In the genomic region with DNA sequence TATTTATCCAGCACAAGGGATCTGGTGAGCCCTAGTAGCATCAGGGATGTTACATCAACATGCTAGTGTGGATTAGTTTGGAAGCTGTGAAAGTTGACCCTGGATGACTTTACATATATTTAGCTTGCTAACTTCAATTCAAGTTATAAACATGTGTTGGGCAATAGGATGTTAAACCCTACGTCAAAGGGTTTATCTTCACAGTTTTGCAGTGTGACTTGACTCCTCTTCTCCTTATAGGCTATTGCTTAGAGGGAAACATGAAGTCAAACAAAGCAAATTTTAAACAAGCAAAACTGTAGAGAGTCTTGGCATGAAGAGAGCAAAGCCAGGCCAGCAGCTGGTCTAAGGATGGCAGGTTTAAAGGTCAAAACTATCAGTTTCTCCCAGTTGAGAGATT, we compare ENCODE assay signal across 20 cellular contexts. TPM values are rescaled to one million over a fixed set of nuclear protein-coding genes. Genes with fewer than 3 reads are reported as not detected.
A peak's percentile ranks its signal among the peaks of the same experiment; 100 is the strongest.
DNase-seq lines count a peak whose midpoint lies in the region; ATAC-seq, FAIRE-seq and TF ChIP-seq lines count a peak whose summit lies in the region.
"Had no signal": no experiment of that assay in that cellular context is flagged by ENCODE, and none has a peak within 500 bp of the region (broad histone marks: within the 10 kb centered on the region; RNA-seq: fewer than 3 reads in every experiment).

No MANE protein-coding gene starts in this region.

- H2AFZ ChIP-seq in OCI-LY3 (ENCODE audit: low read depth, low read length) = no peak overlapping the region
- no peak overlapping the region for H2AFZ ChIP-seq in GM23338

- no peak overlapping the region for H3K27ac Mint-ChIP-seq in activated CD4-positive, alpha-beta T cell treated with anti-CD3 and anti-CD28 coated beads, Interleukin-2, amount 10 ng/mL, durations not matched to agents 7 days and 5 days
- no peak overlapping the region for H3K27ac Mint-ChIP-seq in GM23338
- H3K27ac Mint-ChIP-seq: HFFc6 had no signal

- CTCF ChIA-PET in activated CD4-positive, alpha-beta T cell treated with anti-CD3 and anti-CD28 coated beads, Interleukin-2, amount 10 ng/mL, durations not matched to agents 7 days and 5 days (lab: Charles Lee) = no interaction called here

- H3K4me1 Mint-ChIP-seq in activated CD4-positive, alpha-beta T cell treated with anti-CD3 and anti-CD28 coated beads, Interleukin-2, amount 10 ng/mL, durations not matched to agents 7 days and 5 days = peaks cover 32% of the 10 kb centered on the region
- no peaks in the 10 kb centered on the region for H3K4me1 Mint-ChIP-seq in GM23338

- peaks cover 6% of the 10 kb centered on the region for H3K36me3 ChIP-seq in OCI-LY3 (replicated peaks; ENCODE audit: low read depth, low read length)
- H3K36me3 ChIP-seq in psoas muscle (ENCODE audit: insufficient read depth in 1 of 2, low read depth in 1 of 2) = no peaks in the 10 kb centered on the region
- no peaks in the 10 kb centered on the region for H3K36me3 ChIP-seq in GM23338 (ENCODE audit: insufficient read depth)
- H3K36me3 ChIP-seq: BLaER1 treated with 17β-estradiol and CSF1 and Interleukin-3, amounts not matched to agents 10 nM and 100 nM had no signal

- H3K4me3 ChIP-seq in OCI-LY3 (ENCODE audit: low read length) (no peak overlapping the region), psoas muscle (no peak overlapping the region), GM23338 (no peak overlapping the region)
- H3K4me3 ChIP-seq: BLaER1 treated with 17β-estradiol and CSF1 and Interleukin-3, amounts not matched to agents 10 nM and 100 nM had no signal

- POLR2A ChIA-PET in activated CD4-positive, alpha-beta T cell treated with anti-CD3 and anti-CD28 coated beads, Interleukin-2, amount 10 ng/mL, durations not matched to agents 7 days and 5 days (lab: Charles Lee) = no interaction called here

- DNase-seq in GM12892 (ENCODE audit: insufficient read length) = no peak
- peak; percentile 60 for DNase-seq in fibroblast of peridontal ligament (ENCODE audit: extremely low read depth)
- DNase-seq in psoas muscle = no peak
- DNase-seq in activated CD4-positive, alpha-beta T cell treated with anti-CD3 and anti-CD28 coated beads, Interleukin-2, amount 10 ng/mL, durations not matched to agents 7 days and 5 days = no peak
- DNase-seq in GM23338 (ENCODE audit: low spot score) = no peak
- DNase-seq: CD8-positive, alpha-beta memory T cell; DMS79; HFFc6; NCI-H1092; NCI-H146; NCI-H2029 treated with DMSO at 0.1 percent for 48 hours; NCI-H2171; NCI-H69 had no signal

- no peaks in the 10 kb centered on the region for H3K9me2 ChIP-seq in GM23338 (ENCODE audit: insufficient read depth)

- no peaks in the 10 kb centered on the region for H3K9me3 ChIP-seq in OCI-LY3 (ENCODE audit: insufficient read depth, low read length)
- no peaks in the 10 kb centered on the region for H3K9me3 ChIP-seq in psoas muscle
- H3K9me3 ChIP-seq: BLaER1 treated with 17β-estradiol and CSF1 and Interleukin-3, amounts not matched to agents 10 nM and 100 nM had no signal

- no peaks in the 10 kb centered on the region for H3K9me3 Mint-ChIP-seq in activated CD4-positive, alpha-beta T cell treated with anti-CD3 and anti-CD28 coated beads, Interleukin-2, amount 10 ng/mL, durations not matched to agents 7 days and 5 days
- H3K9me3 Mint-ChIP-seq in GM23338 = no peaks in the 10 kb centered on the region
- H3K9me3 Mint-ChIP-seq: CD8-positive, alpha-beta memory T cell; HFFc6 had no signal

- peaks cover 24% of the 10 kb centered on the region for H3K79me2 ChIP-seq in OCI-LY3 (ENCODE audit: low read length)
- H3K79me2 ChIP-seq in GM23338 (replicated peaks; ENCODE audit: insufficient read depth) = no peaks in the 10 kb centered on the region

- TF ChIP-seq CTCF in OCI-LY3 (IDR thresholded peaks at IDR 0.05; ENCODE audit: low read depth, low read length) = no peak
- TF ChIP-seq CTCF in psoas muscle (IDR thresholded peaks at IDR 0.05) = no peak
- no peak for TF ChIP-seq CTCF in GM23338 (conservative IDR thresholded peaks at IDR 0.05; ENCODE audit: low read depth in 2 of 2)

- H3K27me3 ChIP-seq in OCI-LY3 (ENCODE audit: low read depth, low read length) = no peaks in the 10 kb centered on the region
- no peaks in the 10 kb centered on the region for H3K27me3 ChIP-seq in psoas muscle (ENCODE audit: insufficient read depth in 3 of 3, low read length in 2 of 3)
- no peaks in the 10 kb centered on the region for H3K27me3 ChIP-seq in GM23338 (ENCODE audit: insufficient read depth)
- H3K27me3 ChIP-seq: BLaER1 treated with 17β-estradiol and CSF1 and Interleukin-3, amounts not matched to agents 10 nM and 100 nM had no signal

- peak; percentile 42 for FAIRE-seq in GM12892 (lab: Jason Lieb, UNC)
- FAIRE-seq: D721Med, H54, RCC 7860 had no signal

- no peak overlapping the region for H3K9ac ChIP-seq in OCI-LY3 (ENCODE audit: low read length)
- H3K9ac ChIP-seq: BLaER1 treated with 17β-estradiol and CSF1 and Interleukin-3, amounts not matched to agents 10 nM and 100 nM had no signal

- H3K4me2 ChIP-seq in OCI-LY3 (ENCODE audit: low read length) = no peak overlapping the region
- no peak overlapping the region for H3K4me2 ChIP-seq in GM23338
- H3K4me2 ChIP-seq: BLaER1 treated with 17β-estradiol and CSF1 and Interleukin-3, amounts not matched to agents 10 nM and 100 nM had no signal

- WGBS in psoas muscle, 3 donors = 26 to 32% (median 30%) methylated on average over 1 of the region's 1 CpG

- ATAC-seq in psoas muscle (peak in 3 of 4 donors; percentile 65 to 85 (median 75)), GM19324 (IDR thresholded peaks at IDR 0.05; ENCODE audit: low FRiP score, unreplicated experiment) (no peak), GM23338 (no peak)
- ATAC-seq: Right ventricle myocardium inferior had no signal

- H3K27ac ChIP-seq in OCI-LY3 (ENCODE audit: low read length) (0 out of 2 replicates have a peak overlapping the region, but pooled peaks have one; percentile 3), psoas muscle (peak overlapping the region; percentile 51), GM23338 (ENCODE audit: low read depth) (no peak overlapping the region)
- H3K27ac ChIP-seq: BLaER1 treated with 17β-estradiol and CSF1 and Interleukin-3, amounts not matched to agents 10 nM and 100 nM had no signal

- H3F3A ChIP-seq in GM23338 (replicated peaks; ENCODE audit: low read depth) = no peaks in the 10 kb centered on the region

- H3K27me3 Mint-ChIP-seq in activated CD4-positive, alpha-beta T cell treated with anti-CD3 and anti-CD28 coated beads, Interleukin-2, amount 10 ng/mL, durations not matched to agents 7 days and 5 days = no peaks in the 10 kb centered on the region
- peaks cover 1% of the 10 kb centered on the region for H3K27me3 Mint-ChIP-seq in GM23338 (ENCODE audit: insufficient read depth, low read depth, poor library complexity)
- H3K27me3 Mint-ChIP-seq: CD8-positive, alpha-beta memory T cell had no signal

- H3K4me3 Mint-ChIP-seq in activated CD4-positive, alpha-beta T cell treated with anti-CD3 and anti-CD28 coated beads, Interleukin-2, amount 10 ng/mL, durations not matched to agents 7 days and 5 days = no peak overlapping the region
- H3K4me3 Mint-ChIP-seq in GM23338 = no peak overlapping the region
- H3K4me3 Mint-ChIP-seq: CD8-positive, alpha-beta memory T cell; HFFc6 had no signal

- H3K4me1 ChIP-seq in OCI-LY3 (ENCODE audit: low read length) (peaks cover 62% of the 10 kb centered on the region), psoas muscle (peaks cover 16% of the 10 kb centered on the region), GM23338 (ENCODE audit: insufficient read depth) (no peaks in the 10 kb centered on the region)

- intact Hi-C loops in psoas muscle (cut with DNase I) = no loop called here

- no peak for TF ChIP-seq POLR2A in GM12892 (IDR thresholded peaks at IDR 0.05; ENCODE audit: low read depth, low read length)

- H3K36me3 Mint-ChIP-seq in activated CD4-positive, alpha-beta T cell treated with anti-CD3 and anti-CD28 coated beads, Interleukin-2, amount 10 ng/mL, durations not matched to agents 7 days and 5 days (ENCODE audit: low read depth) = peaks cover 1% of the 10 kb centered on the region
- no peaks in the 10 kb centered on the region for H3K36me3 Mint-ChIP-seq in GM23338 (ENCODE audit: low read depth)

- no peaks in the 10 kb centered on the region for H4K20me1 ChIP-seq in OCI-LY3 (ENCODE audit: insufficient read depth, low read length)
- no peaks in the 10 kb centered on the region for H4K20me1 ChIP-seq in GM23338 (replicated peaks; ENCODE audit: insufficient read depth)
- H4K20me1 ChIP-seq: BLaER1 treated with 17β-estradiol and CSF1 and Interleukin-3, amounts not matched to agents 10 nM and 100 nM had no signal

TF ChIP-seq in GM23338, 12 proteins besides CTCF, POLR2A, EP300 and RAD21 (continues in another document):
- TF ChIP-seq JUNB (IDR thresholded peaks at IDR 0.05; ENCODE audit: unreplicated experiment) = no peak
- no peak for TF ChIP-seq EZH2phosphoT487 (IDR thresholded peaks at IDR 0.05; ENCODE audit: unreplicated experiment)
- TF ChIP-seq, protein P1, sequence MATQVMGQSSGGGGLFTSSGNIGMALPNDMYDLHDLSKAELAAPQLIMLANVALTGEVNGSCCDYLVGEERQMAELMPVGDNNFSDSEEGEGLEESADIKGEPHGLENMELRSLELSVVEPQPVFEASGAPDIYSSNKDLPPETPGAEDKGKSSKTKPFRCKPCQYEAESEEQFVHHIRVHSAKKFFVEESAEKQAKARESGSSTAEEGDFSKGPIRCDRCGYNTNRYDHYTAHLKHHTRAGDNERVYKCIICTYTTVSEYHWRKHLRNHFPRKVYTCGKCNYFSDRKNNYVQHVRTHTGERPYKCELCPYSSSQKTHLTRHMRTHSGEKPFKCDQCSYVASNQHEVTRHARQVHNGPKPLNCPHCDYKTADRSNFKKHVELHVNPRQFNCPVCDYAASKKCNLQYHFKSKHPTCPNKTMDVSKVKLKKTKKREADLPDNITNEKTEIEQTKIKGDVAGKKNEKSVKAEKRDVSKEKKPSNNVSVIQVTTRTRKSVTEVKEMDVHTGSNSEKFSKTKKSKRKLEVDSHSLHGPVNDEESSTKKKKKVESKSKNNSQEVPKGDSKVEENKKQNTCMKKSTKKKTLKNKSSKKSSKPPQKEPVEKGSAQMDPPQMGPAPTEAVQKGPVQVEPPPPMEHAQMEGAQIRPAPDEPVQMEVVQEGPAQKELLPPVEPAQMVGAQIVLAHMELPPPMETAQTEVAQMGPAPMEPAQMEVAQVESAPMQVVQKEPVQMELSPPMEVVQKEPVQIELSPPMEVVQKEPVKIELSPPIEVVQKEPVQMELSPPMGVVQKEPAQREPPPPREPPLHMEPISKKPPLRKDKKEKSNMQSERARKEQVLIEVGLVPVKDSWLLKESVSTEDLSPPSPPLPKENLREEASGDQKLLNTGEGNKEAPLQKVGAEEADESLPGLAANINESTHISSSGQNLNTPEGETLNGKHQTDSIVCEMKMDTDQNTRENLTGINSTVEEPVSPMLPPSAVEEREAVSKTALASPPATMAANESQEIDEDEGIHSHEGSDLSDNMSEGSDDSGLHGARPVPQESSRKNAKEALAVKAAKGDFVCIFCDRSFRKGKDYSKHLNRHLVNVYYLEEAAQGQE (IDR thresholded peaks at IDR 0.05; ENCODE audit: unreplicated experiment) = no peak

RNA-seq across cellular contexts. Expression of a gene that starts 11.3 kb away (rescaled TPM):
- polyA plus RNA-seq in GM12892 (2012; ENCODE audit: missing spikeins) = 125 TPM
- 10 to 100 TPM; 10.7 to 47.7 (median 14.8) TPM for total RNA-seq in psoas muscle
- 10 to 100 TPM; 13.2 to 82.4 (median 16.8) TPM for polyA plus RNA-seq in psoas muscle
- 100 to 1,000 TPM; 230 to 272 TPM for total RNA-seq in activated CD4-positive, alpha-beta T cell treated with anti-CD3 and anti-CD28 coated beads, Interleukin-2, amount 10 ng/mL, durations not matched to agents 7 days and 5 days
- total RNA-seq in GM23338 (2014; rRNA removed; shearing (Covaris generic)) = 396 and 408 TPM in 2 replicates
- polyA plus RNA-seq in GM23338 (2016; fragmentation: Nextera tagmentation; extraction: Ambion mirVana) = 432 and 444 TPM in 2 replicates

Comparison
In these comparisons a context has a peak if more than half of its experiments do, and no peak if none do; other contexts are left out.
1. ATAC-seq: peak in psoas muscle (3 of 4); none in GM19324 (single experiment) and GM23338 (single experiment).